ENCODE assay signal across 25 cellular contexts in the genomic region with DNA sequence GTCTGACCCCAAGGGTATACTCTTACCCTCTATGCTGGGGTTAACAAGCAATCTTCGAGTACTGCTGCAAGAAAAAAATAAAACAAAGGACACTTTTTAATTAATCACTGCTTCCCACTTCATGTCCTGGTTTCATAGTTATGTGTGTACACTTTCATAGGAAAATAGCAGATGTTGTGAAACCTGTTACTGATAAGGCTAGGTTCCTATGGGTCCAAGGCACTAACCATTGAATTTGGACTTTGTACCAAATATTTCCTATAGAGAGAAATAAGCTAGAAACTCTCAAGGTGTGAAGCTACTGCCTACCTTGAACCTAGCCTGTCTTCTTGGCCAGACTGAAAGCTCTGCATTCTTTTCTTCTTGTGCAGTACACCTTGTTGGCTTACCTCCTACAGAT.
"Had no signal": no experiment of that assay in that cellular context is flagged by ENCODE, and none has a peak within 500 bp of the region (broad histone marks: within the 10 kb centered on the region; RNA-seq: fewer than 3 reads in every experiment).

No MANE protein-coding gene starts in this region.

- H3K36me3 ChIP-seq: adrenal gland, breast epithelium had no signal

- ATAC-seq: activated CD4-positive, alpha-beta T cell treated with anti-CD3 and anti-CD28 coated beads for 36 hours; Panc1; Right ventricle myocardium inferior; T-cell had no signal

- H3K27ac ChIP-seq: adrenal gland, breast epithelium, SK-N-MC, VCaP had no signal

- H3K4me1 ChIP-seq: adrenal gland, breast epithelium had no signal

- H3K27me3 Mint-ChIP-seq: activated CD4-positive, alpha-beta T cell treated with anti-CD3 and anti-CD28 coated beads for 36 hours; activated naive CD8-positive, alpha-beta T cell treated with anti-CD3 and anti-CD28 coated beads, Interleukin-2, amount 10 ng/mL, durations not matched to agents 7 days and 5 days had no signal

- H3K27me3 ChIP-seq: adrenal gland, breast epithelium had no signal

- DNase-seq: activated CD4-positive, alpha-beta memory T cell treated with anti-CD3 and anti-CD28 coated beads, Interleukin-2, amount 10 ng/mL, durations not matched to agents 7 days and 5 days; activated CD4-positive, alpha-beta T cell treated with anti-CD3 and anti-CD28 coated beads for 36 hours; activated CD4-positive, alpha-beta T cell treated with anti-CD3 and anti-CD28 coated beads, Interleukin-2, amount 50 U/mL, for 1 hour; activated CD8-positive, alpha-beta memory T cell treated with anti-CD3 and anti-CD28 coated beads, Interleukin-2, amount 50 U/mL, for 4 hours; activated naive CD4-positive, alpha-beta T cell treated with anti-CD3 and anti-CD28 coated beads, Interleukin-2, amount 50 U/mL, for 16 hours; activated naive CD8-positive, alpha-beta T cell treated with anti-CD3 and anti-CD28 coated beads, Interleukin-2, amount 10 ng/mL, durations not matched to agents 7 days and 5 days; adrenal gland; anterior cingulate cortex; caudate nucleus; Kasumi-1; KBM-7; NCI-H1048; NCI-H146; NCI-H1930; NCI-H2171 treated with DMSO at 0.1 percent for 48 hours; NCI-H226; NCI-H526; NCI-H82; RPMI8226; T-cell had no signal

- H3K4me3 ChIP-seq: adrenal gland, breast epithelium, SK-N-MC had no signal

- H3K9me3 ChIP-seq: adrenal gland, breast epithelium had no signal

- H3K36me3 Mint-ChIP-seq: T-cell had no signal

- H3K4me3 Mint-ChIP-seq: activated CD4-positive, alpha-beta memory T cell treated with anti-CD3 and anti-CD28 coated beads, Interleukin-2, amount 10 ng/mL, durations not matched to agents 7 days and 5 days; activated CD4-positive, alpha-beta T cell treated with anti-CD3 and anti-CD28 coated beads for 36 hours; activated naive CD8-positive, alpha-beta T cell treated with anti-CD3 and anti-CD28 coated beads, Interleukin-2, amount 10 ng/mL, durations not matched to agents 7 days and 5 days; T-cell had no signal

- H3K27ac Mint-ChIP-seq: activated CD4-positive, alpha-beta memory T cell treated with anti-CD3 and anti-CD28 coated beads, Interleukin-2, amount 10 ng/mL, durations not matched to agents 7 days and 5 days; activated CD4-positive, alpha-beta T cell treated with anti-CD3 and anti-CD28 coated beads for 36 hours; activated naive CD8-positive, alpha-beta T cell treated with anti-CD3 and anti-CD28 coated beads, Interleukin-2, amount 10 ng/mL, durations not matched to agents 7 days and 5 days; T-cell had no signal
